In genomic region chr21:46131721-46132651, GRCh38 we compare ENCODE assay signal across 22 cellular contexts. TPM values are rescaled to one million over a fixed set of nuclear protein-coding genes. Genes with fewer than 3 reads are reported as not detected.
"Had no signal": no experiment of that assay in that cellular context is flagged by ENCODE, and none has a peak within 500 bp of the region (broad histone marks: within the 10 kb centered on the region; RNA-seq: fewer than 3 reads in every experiment).

No MANE protein-coding gene starts in this region.

- H3K27ac Mint-ChIP-seq: activated B cell treated with CpG ODN at 0.5 μM for 24 hours; activated CD4-positive, alpha-beta memory T cell treated with anti-CD3 and anti-CD28 coated beads, Interleukin-2, amount 10 ng/mL, durations not matched to agents 7 days and 5 days; activated CD8-positive, alpha-beta memory T cell treated with anti-CD3 and anti-CD28 coated beads, Interleukin-2, amount 10 ng/mL, durations not matched to agents 7 days and 5 days; activated naive CD8-positive, alpha-beta T cell treated with anti-CD3 and anti-CD28 coated beads, Interleukin-2, amount 10 ng/mL, durations not matched to agents 7 days and 5 days; mesothelial cell of epicardium; nephron; stimulated activated memory B cell treated with anti-CD40 and anti-IgM and Interleukin-4, amounts not matched to agents 10 μg/mL and 1 μg/mL and 100 μg/mL, for 72 hours; T-cell had no signal

- H3K4me3 Mint-ChIP-seq: activated B cell treated with CpG ODN at 0.5 μM for 24 hours; activated CD4-positive, alpha-beta memory T cell treated with anti-CD3 and anti-CD28 coated beads, Interleukin-2, amount 10 ng/mL, durations not matched to agents 7 days and 5 days; activated CD8-positive, alpha-beta memory T cell treated with anti-CD3 and anti-CD28 coated beads, Interleukin-2, amount 10 ng/mL, durations not matched to agents 7 days and 5 days; activated naive CD8-positive, alpha-beta T cell treated with anti-CD3 and anti-CD28 coated beads, Interleukin-2, amount 10 ng/mL, durations not matched to agents 7 days and 5 days; mesothelial cell of epicardium; nephron; stimulated activated memory B cell treated with anti-CD40 and anti-IgM and Interleukin-4, amounts not matched to agents 10 μg/mL and 1 μg/mL and 100 μg/mL, for 72 hours; T-cell had no signal

- H3K27ac ChIP-seq: body of pancreas, dorsolateral prefrontal cortex, tibial nerve, vagina had no signal

- H3K27me3 ChIP-seq: body of pancreas, dorsolateral prefrontal cortex, tibial nerve, vagina had no signal

- H3K9me3 ChIP-seq: body of pancreas, tibial nerve, vagina had no signal

- H3K9me3 Mint-ChIP-seq: activated B cell treated with CpG ODN at 0.5 μM for 24 hours; activated CD4-positive, alpha-beta memory T cell treated with anti-CD3 and anti-CD28 coated beads, Interleukin-2, amount 10 ng/mL, durations not matched to agents 7 days and 5 days; activated naive CD8-positive, alpha-beta T cell treated with anti-CD3 and anti-CD28 coated beads, Interleukin-2, amount 10 ng/mL, durations not matched to agents 7 days and 5 days; mesothelial cell of epicardium; nephron; stimulated activated memory B cell treated with anti-CD40 and anti-IgM and Interleukin-4, amounts not matched to agents 10 μg/mL and 1 μg/mL and 100 μg/mL, for 72 hours; T-cell had no signal

- H3K4me3 ChIP-seq: body of pancreas, dorsolateral prefrontal cortex, smooth muscle cell, tibial nerve, vagina had no signal

- H3K4me1 Mint-ChIP-seq: activated B cell treated with CpG ODN at 0.5 μM for 24 hours; activated CD4-positive, alpha-beta memory T cell treated with anti-CD3 and anti-CD28 coated beads, Interleukin-2, amount 10 ng/mL, durations not matched to agents 7 days and 5 days; activated CD8-positive, alpha-beta memory T cell treated with anti-CD3 and anti-CD28 coated beads, Interleukin-2, amount 10 ng/mL, durations not matched to agents 7 days and 5 days; activated naive CD8-positive, alpha-beta T cell treated with anti-CD3 and anti-CD28 coated beads, Interleukin-2, amount 10 ng/mL, durations not matched to agents 7 days and 5 days; stimulated activated memory B cell treated with anti-CD40 and anti-IgM and Interleukin-4, amounts not matched to agents 10 μg/mL and 1 μg/mL and 100 μg/mL, for 72 hours; T-cell had no signal

- H3K36me3 Mint-ChIP-seq: activated CD8-positive, alpha-beta memory T cell treated with anti-CD3 and anti-CD28 coated beads, Interleukin-2, amount 10 ng/mL, durations not matched to agents 7 days and 5 days; activated naive CD8-positive, alpha-beta T cell treated with anti-CD3 and anti-CD28 coated beads, Interleukin-2, amount 10 ng/mL, durations not matched to agents 7 days and 5 days; mesothelial cell of epicardium; stimulated activated memory B cell treated with anti-CD40 and anti-IgM and Interleukin-4, amounts not matched to agents 10 μg/mL and 1 μg/mL and 100 μg/mL, for 72 hours; T-cell had no signal

- DNase-seq: activated B cell treated with CpG ODN at 0.5 μM for 24 hours; activated CD4-positive, alpha-beta memory T cell treated with anti-CD3 and anti-CD28 coated beads, Interleukin-2, amount 10 ng/mL, durations not matched to agents 7 days and 5 days; activated CD4-positive, alpha-beta T cell treated with anti-CD3 and anti-CD28 coated beads for 4 hours; activated CD8-positive, alpha-beta memory T cell treated with anti-CD3 and anti-CD28 coated beads, Interleukin-2, amount 10 ng/mL, durations not matched to agents 7 days and 5 days; activated naive CD4-positive, alpha-beta T cell; activated naive CD8-positive, alpha-beta T cell treated with anti-CD3 and anti-CD28 coated beads, Interleukin-2, amount 10 ng/mL, durations not matched to agents 7 days and 5 days; amygdala; body of pancreas; caudate nucleus; dorsolateral prefrontal cortex; foreskin melanocyte; glutamatergic neuron; nucleus accumbens; stimulated activated CD4-positive, alpha-beta T cell treated with anti-CD3 and anti-CD28 coated beads, Interleukin-4, amount 100 ng/mL, for 1 hour; substantia nigra; T-cell had no signal

- H3K4me1 ChIP-seq: body of pancreas, tibial nerve, vagina had no signal

- ATAC-seq: activated CD8-positive, alpha-beta memory T cell treated with anti-CD3 and anti-CD28 coated beads, Interleukin-2, amount 10 ng/mL, durations not matched to agents 7 days and 5 days; body of pancreas; stimulated activated memory B cell treated with anti-CD40 and anti-IgM and Interleukin-4, amounts not matched to agents 10 μg/mL and 1 μg/mL and 100 μg/mL, for 72 hours; T-cell had no signal

- H3K27me3 Mint-ChIP-seq: activated B cell treated with CpG ODN at 0.5 μM for 24 hours; activated CD4-positive, alpha-beta memory T cell treated with anti-CD3 and anti-CD28 coated beads, Interleukin-2, amount 10 ng/mL, durations not matched to agents 7 days and 5 days; activated CD8-positive, alpha-beta memory T cell treated with anti-CD3 and anti-CD28 coated beads, Interleukin-2, amount 10 ng/mL, durations not matched to agents 7 days and 5 days; activated naive CD8-positive, alpha-beta T cell treated with anti-CD3 and anti-CD28 coated beads, Interleukin-2, amount 10 ng/mL, durations not matched to agents 7 days and 5 days had no signal

RNA-seq across cellular contexts. Expression of gene FTCD, which starts 23.4 kb away (rescaled TPM):
- total RNA-seq: activated CD8-positive, alpha-beta memory T cell treated with anti-CD3 and anti-CD28 coated beads, Interleukin-2, amount 10 ng/mL, durations not matched to agents 7 days and 5 days; vagina had no signal
